36 cellular contexts compared by ENCODE assay signal in the genomic region with DNA sequence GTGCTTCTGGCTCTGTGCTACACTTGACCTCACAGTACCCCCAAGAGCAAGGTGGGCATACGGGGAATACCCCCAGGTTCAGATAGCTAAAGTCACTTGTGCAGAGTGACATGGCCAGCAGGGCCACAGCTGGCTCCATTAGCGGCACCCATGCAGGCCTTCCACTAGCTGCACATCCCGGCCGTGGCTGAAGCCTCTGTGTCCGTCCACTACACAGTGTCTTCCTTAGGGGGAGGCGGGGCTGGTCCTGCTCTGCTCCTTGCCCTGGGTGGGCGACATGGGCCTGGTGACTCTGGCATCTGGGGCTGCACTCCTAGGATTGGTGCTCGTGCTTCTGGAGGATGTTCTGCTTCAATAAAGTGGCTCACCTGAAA.
"Had no signal": no experiment of that assay in that cellular context is flagged by ENCODE, and none has a peak within 500 bp of the region (broad histone marks: within the 10 kb centered on the region; RNA-seq: fewer than 3 reads in every experiment).

No MANE protein-coding gene starts in this region.

- H3K4me1 Mint-ChIP-seq: activated B cell treated with CpG ODN at 0.5 μM for 24 hours; activated naive CD4-positive, alpha-beta T cell treated with anti-CD3 and anti-CD28 coated beads, Interleukin-2, amount 50 U/mL, for 24 hours; activated naive CD8-positive, alpha-beta T cell treated with anti-CD3 and anti-CD28 coated beads for 36 hours; activated naive CD8-positive, alpha-beta T cell treated with anti-CD3 and anti-CD28 coated beads, Interleukin-2, amount 50 U/mL, for 24 hours; endodermal cell had no signal

- H3K4me3 Mint-ChIP-seq: activated B cell treated with CpG ODN at 0.5 μM for 24 hours; activated CD4-positive, alpha-beta memory T cell treated with anti-CD3 and anti-CD28 coated beads for 36 hours; activated CD8-positive, alpha-beta memory T cell treated with anti-CD3 and anti-CD28 coated beads, Interleukin-2, amount 10 ng/mL, durations not matched to agents 7 days and 5 days; activated CD8-positive, alpha-beta T cell treated with anti-CD3 and anti-CD28 coated beads, Interleukin-2, amount 10 ng/mL, durations not matched to agents 7 days and 5 days; activated naive CD4-positive, alpha-beta T cell treated with anti-CD3 and anti-CD28 coated beads for 36 hours; activated naive CD4-positive, alpha-beta T cell treated with anti-CD3 and anti-CD28 coated beads, Interleukin-2, amount 50 U/mL, for 24 hours; activated naive CD8-positive, alpha-beta T cell treated with anti-CD3 and anti-CD28 coated beads for 36 hours; activated naive CD8-positive, alpha-beta T cell treated with anti-CD3 and anti-CD28 coated beads, Interleukin-2, amount 50 U/mL, for 24 hours; activated T-helper 1 cell treated with anti-CD3 and anti-CD28 coated beads, Interleukin-12 subunit alpha, Interleukin-12 subunit beta, Interleukin-2, Interleukin-4 antibody, amounts not matched to agents 30 ng/mL and 10 ng/mL and 1 ng/mL, durations not matched to agents 14 hours and 24 hours and 36 hours; dendritic cell treated with granulocyte-macrophage colony-stimulating factor and Interleukin-4, amounts not matched to agents 40 ng/mL and 50 ng/mL, for 4 days; endodermal cell; T-helper 17 cell; T-helper 2 cell treated with Interferon-gamma antibody and Interleukin-4, amounts not matched to agents 5 μg/mL and 100 μg/mL, for 36 hours had no signal

- H3K9me3 ChIP-seq: adrenal gland, body of pancreas had no signal

- H3K27ac Mint-ChIP-seq: activated B cell treated with CpG ODN at 0.5 μM for 24 hours; activated CD4-positive, alpha-beta memory T cell treated with anti-CD3 and anti-CD28 coated beads for 36 hours; activated CD8-positive, alpha-beta memory T cell treated with anti-CD3 and anti-CD28 coated beads, Interleukin-2, amount 10 ng/mL, durations not matched to agents 7 days and 5 days; activated CD8-positive, alpha-beta T cell treated with anti-CD3 and anti-CD28 coated beads, Interleukin-2, amount 10 ng/mL, durations not matched to agents 7 days and 5 days; activated naive CD4-positive, alpha-beta T cell treated with anti-CD3 and anti-CD28 coated beads for 36 hours; activated naive CD4-positive, alpha-beta T cell treated with anti-CD3 and anti-CD28 coated beads, Interleukin-2, amount 50 U/mL, for 24 hours; activated naive CD8-positive, alpha-beta T cell treated with anti-CD3 and anti-CD28 coated beads for 36 hours; activated naive CD8-positive, alpha-beta T cell treated with anti-CD3 and anti-CD28 coated beads, Interleukin-2, amount 50 U/mL, for 24 hours; activated T-helper 1 cell treated with anti-CD3 and anti-CD28 coated beads, Interleukin-12 subunit alpha, Interleukin-12 subunit beta, Interleukin-2, Interleukin-4 antibody, amounts not matched to agents 30 ng/mL and 10 ng/mL and 1 ng/mL, durations not matched to agents 14 hours and 24 hours and 36 hours; activated T-helper 2 cell treated with anti-CD3 and anti-CD28 coated beads, Interferon-gamma antibody, Interleukin-2, Interleukin-4, amounts not matched to agents 10 μg/mL and 5 μg/mL and 100 μg/mL, durations not matched to agents 14 hours and 24 hours and 36 hours; dendritic cell treated with granulocyte-macrophage colony-stimulating factor and Interleukin-4, amounts not matched to agents 40 ng/mL and 50 ng/mL, for 4 days; endodermal cell; T-helper 17 cell; T-helper 2 cell treated with Interferon-gamma antibody and Interleukin-4, amounts not matched to agents 5 μg/mL and 100 μg/mL, for 36 hours had no signal

- H3K4me1 ChIP-seq: adrenal gland, body of pancreas had no signal

- H3K36me3 Mint-ChIP-seq: activated CD4-positive, alpha-beta memory T cell treated with anti-CD3 and anti-CD28 coated beads for 36 hours; activated CD8-positive, alpha-beta memory T cell treated with anti-CD3 and anti-CD28 coated beads, Interleukin-2, amount 10 ng/mL, durations not matched to agents 7 days and 5 days; activated naive CD4-positive, alpha-beta T cell treated with anti-CD3 and anti-CD28 coated beads, Interleukin-2, amount 50 U/mL, for 24 hours; activated naive CD8-positive, alpha-beta T cell treated with anti-CD3 and anti-CD28 coated beads for 36 hours had no signal

- H3K4me3 ChIP-seq: adrenal gland, body of pancreas, coronary artery, dorsolateral prefrontal cortex had no signal

- FAIRE-seq: frontal cortex had no signal

- ATAC-seq: activated CD4-positive, CD25-positive, alpha-beta regulatory T cell treated with anti-CD3 and anti-CD28 coated beads, Interleukin-2, amount 50 U/mL, for 24 hours; activated CD8-positive, alpha-beta memory T cell treated with anti-CD3 and anti-CD28 coated beads, Interleukin-2, amount 10 ng/mL, durations not matched to agents 7 days and 5 days; activated CD8-positive, alpha-beta T cell treated with anti-CD3 and anti-CD28 coated beads, Interleukin-2, amount 10 ng/mL, durations not matched to agents 7 days and 5 days; activated naive CD8-positive, alpha-beta T cell treated with anti-CD3 and anti-CD28 coated beads, Interleukin-2, amount 50 U/mL, for 24 hours; body of pancreas; esophagus mucosa; T-helper 17 cell had no signal

- H3K27me3 Mint-ChIP-seq: activated B cell treated with CpG ODN at 0.5 μM for 24 hours; activated CD4-positive, alpha-beta memory T cell treated with anti-CD3 and anti-CD28 coated beads for 36 hours; activated naive CD4-positive, alpha-beta T cell treated with anti-CD3 and anti-CD28 coated beads, Interleukin-2, amount 50 U/mL, for 24 hours; activated naive CD8-positive, alpha-beta T cell treated with anti-CD3 and anti-CD28 coated beads for 36 hours; activated naive CD8-positive, alpha-beta T cell treated with anti-CD3 and anti-CD28 coated beads, Interleukin-2, amount 50 U/mL, for 24 hours had no signal

- H3K36me3 ChIP-seq: adrenal gland, WERI-Rb-1 had no signal

- H3K27ac ChIP-seq: adrenal gland, body of pancreas, coronary artery, dorsolateral prefrontal cortex, WERI-Rb-1 had no signal

- H3K9me3 Mint-ChIP-seq: activated B cell treated with CpG ODN at 0.5 μM for 24 hours; activated CD4-positive, alpha-beta memory T cell treated with anti-CD3 and anti-CD28 coated beads for 36 hours; activated naive CD4-positive, alpha-beta T cell treated with anti-CD3 and anti-CD28 coated beads for 36 hours; activated naive CD4-positive, alpha-beta T cell treated with anti-CD3 and anti-CD28 coated beads, Interleukin-2, amount 50 U/mL, for 24 hours; activated naive CD8-positive, alpha-beta T cell treated with anti-CD3 and anti-CD28 coated beads for 36 hours; activated naive CD8-positive, alpha-beta T cell treated with anti-CD3 and anti-CD28 coated beads, Interleukin-2, amount 50 U/mL, for 24 hours; activated T-helper 1 cell treated with anti-CD3 and anti-CD28 coated beads, Interleukin-12 subunit alpha, Interleukin-12 subunit beta, Interleukin-2, Interleukin-4 antibody, amounts not matched to agents 30 ng/mL and 10 ng/mL and 1 ng/mL, durations not matched to agents 14 hours and 24 hours and 36 hours; activated T-helper 2 cell treated with anti-CD3 and anti-CD28 coated beads, Interferon-gamma antibody, Interleukin-2, Interleukin-4, amounts not matched to agents 10 μg/mL and 5 μg/mL and 100 μg/mL, durations not matched to agents 14 hours and 24 hours and 36 hours; dendritic cell treated with granulocyte-macrophage colony-stimulating factor and Interleukin-4, amounts not matched to agents 40 ng/mL and 50 ng/mL, for 4 days; endodermal cell; T-helper 2 cell treated with Interferon-gamma antibody and Interleukin-4, amounts not matched to agents 5 μg/mL and 100 μg/mL, for 36 hours had no signal

- H3K27me3 ChIP-seq: adrenal gland, body of pancreas, dorsolateral prefrontal cortex had no signal

- DNase-seq: activated B cell treated with CpG ODN at 0.5 μM for 24 hours; activated CD4-positive, alpha-beta memory T cell treated with anti-CD3 and anti-CD28 coated beads for 36 hours; activated CD4-positive, alpha-beta T cell treated with anti-CD3 and anti-CD28 coated beads for 48 hours; activated CD8-positive, alpha-beta memory T cell treated with anti-CD3 and anti-CD28 coated beads, Interleukin-2, amount 10 ng/mL, durations not matched to agents 7 days and 5 days; activated CD8-positive, alpha-beta memory T cell treated with anti-CD3 and anti-CD28 coated beads, Interleukin-2, amount 50 U/mL, for 4 hours; activated CD8-positive, alpha-beta T cell treated with anti-CD3 and anti-CD28 coated beads, Interleukin-2, amount 10 ng/mL, durations not matched to agents 7 days and 5 days; activated effector memory CD4-positive, alpha-beta T cell treated with anti-CD3 and anti-CD28 coated beads, Interleukin-2, amount 50 U/mL, for 16 hours; activated naive CD4-positive, alpha-beta T cell treated with anti-CD3 and anti-CD28 coated beads for 36 hours; activated naive CD8-positive, alpha-beta T cell treated with anti-CD3 and anti-CD28 coated beads for 36 hours; activated naive CD8-positive, alpha-beta T cell treated with anti-CD3 and anti-CD28 coated beads, Interleukin-2, amount 50 U/mL, for 24 hours; activated T-cell treated with anti-CD3 and anti-CD28 coated beads, Interleukin-2, amount 50 U/mL, for 1 hour; activated T-cell treated with anti-CD3 and anti-CD28 coated beads, Interleukin-2, amount 50 U/mL, for 48 hours; adrenal gland; amygdala; aorta; body of pancreas; caudate nucleus; cerebellar nuclear complex; dorsolateral prefrontal cortex; effector memory CD4-positive, alpha-beta T cell; endodermal cell; foreskin fibroblast; head of caudate nucleus; T-helper 1 cell; T-helper 17 cell; T1000; WERI-Rb-1 had no signal
